In genomic region chr12:25553083-25553482, GRCh38 we compare ENCODE assay signal across 14 cellular contexts.
DNase-seq lines count a peak whose midpoint lies in the region; TF ChIP-seq lines count a peak whose summit lies in the region.
"Had no signal": no experiment of that assay in that cellular context is flagged by ENCODE, and none has a peak within 500 bp of the region (broad histone marks: within the 10 kb centered on the region; RNA-seq: fewer than 3 reads in every experiment).

LMNTD1 (minus strand) TSS chr12:25553283; CDS start chr12:25552959, 324 bp downstream.

- DNase-seq in Ammon's horn (ENCODE audit: low spot score) (peak; percentile 7), choroid plexus epithelial cell (ENCODE audit: low read depth) (peak; percentile 84), medulla oblongata (ENCODE audit: extremely low spot score) (peak; percentile 38), NCI-H146 treated with DMSO at 0.1 percent for 48 hours (lab: John Stamatoyannopoulos, UW; ENCODE audit: unreplicated experiment) (no peak), inferior parietal cortex (ENCODE audit: extremely low spot score) (no peak), LoVo (ENCODE audit: low spot score) (no peak), DMS114 treated with DMSO at 0.1 percent for 48 hours (lab: John Stamatoyannopoulos, UW; ENCODE audit: unreplicated experiment) (no peak)
- DNase-seq: activated CD4-positive, alpha-beta memory T cell treated with anti-CD3 and anti-CD28 coated beads, Interleukin-2, amount 10 ng/mL, durations not matched to agents 7 days and 5 days; activated effector memory CD4-positive, alpha-beta T cell treated with anti-CD3 and anti-CD28 coated beads, Interleukin-2, amount 50 U/mL, for 16 hours; central memory CD4-positive, alpha-beta T cell; NCI-H1694 treated with DMSO at 0.1 percent for 48 hours; SHP77 had no signal

- H3K36me3 ChIP-seq in Loucy (ENCODE audit: insufficient read depth, low read length): no peaks in the 10 kb centered on the region
- H3K36me3 ChIP-seq: prostate gland had no signal

- H3K79me2 ChIP-seq in Loucy (ENCODE audit: insufficient read depth, low read length): no peaks in the 10 kb centered on the region

- H3K27me3 ChIP-seq in Loucy (ENCODE audit: insufficient read depth, low read length, poor library complexity, severe bottlenecking): no peaks in the 10 kb centered on the region

- peaks cover 8% of the 10 kb centered on the region for H3K4me1 ChIP-seq in Loucy (ENCODE audit: insufficient read depth, low read length, poor library complexity, severe bottlenecking)
- H3K4me1 ChIP-seq: prostate gland had no signal

- H4K20me1 ChIP-seq in Loucy (ENCODE audit: insufficient read depth, low read length, poor library complexity, severe bottlenecking): no peaks in the 10 kb centered on the region

- TF ChIP-seq CTCF in Loucy (conservative IDR thresholded peaks at IDR 0.05; ENCODE audit: low read length) (no peak), choroid plexus epithelial cell (conservative IDR thresholded peaks at IDR 0.05; ENCODE audit: low read depth, low read length) (no peak)

- H2AFZ ChIP-seq in Loucy (ENCODE audit: low read length): no peak within 1 kb of the TSS

- H3K9ac ChIP-seq in Loucy (ENCODE audit: low read depth, low read length, poor library complexity, severe bottlenecking): no peak within 1 kb of the TSS

- H3K4me3 ChIP-seq in Loucy (ENCODE audit: low read length, poor library complexity, severe bottlenecking): no peak within 1 kb of the TSS
- no peak within 1 kb of the TSS for H3K4me3 ChIP-seq in choroid plexus epithelial cell (ENCODE audit: low read depth, low read length)
- H3K4me3 ChIP-seq: prostate gland had no signal

- no peaks in the 10 kb centered on the region for H3K9me3 ChIP-seq in Loucy (ENCODE audit: insufficient read depth, low read depth, low read length)
- H3K9me3 ChIP-seq: prostate gland had no signal

- no peaks in the 10 kb centered on the region for H3F3A ChIP-seq in Loucy (ENCODE audit: low read depth)

- peak within 1 kb of the TSS; percentile 19 for H3K4me2 ChIP-seq in Loucy (ENCODE audit: low read depth, low read length, poor library complexity, severe bottlenecking)

- no peaks in the 10 kb centered on the region for H3K9me2 ChIP-seq in Loucy (replicated peaks; ENCODE audit: low read depth, low read length)

Comparison
In these comparisons a context has a peak if more than half of its experiments do, and no peak if none do; other contexts are left out.
1. DNase-seq: peak in Ammon's horn (single experiment), choroid plexus epithelial cell (single experiment) and medulla oblongata (single experiment); none in NCI-H146 treated with DMSO at 0.1 percent for 48 hours (single experiment), inferior parietal cortex (single experiment), LoVo (single experiment) and DMS114 treated with DMSO at 0.1 percent for 48 hours (single experiment).